Comparison of ENCODE assay signal across 12 cellular contexts in genomic region chr2:18311413-18311812, GRCh38.
DNase-seq lines count a peak whose midpoint lies in the region; ATAC-seq and TF ChIP-seq lines count a peak whose summit lies in the region.
"Had no signal": no experiment of that assay in that cellular context is flagged by ENCODE, and none has a peak within 500 bp of the region (broad histone marks: within the 10 kb centered on the region; RNA-seq: fewer than 3 reads in every experiment).

No MANE protein-coding gene starts in this region.

- DNase-seq in AG04450 (ENCODE audit: low read depth, low spot score) (peak; percentile 21), MG63 (peak; percentile 46), SHP77 (lab: John Stamatoyannopoulos, UW) (peak; percentile 72 to 85), left lung (no peak), esophagus muscularis mucosa (ENCODE audit: extremely low spot score) (no peak), NCI-H1436 treated with DMSO at 0.1 percent for 48 hours (lab: John Stamatoyannopoulos, UW) (no peak), NCI-H446 (lab: John Stamatoyannopoulos, UW) (no peak)
- DNase-seq: heart left ventricle had no signal

- no peaks in the 10 kb centered on the region for H3K36me3 ChIP-seq in MG63
- no peaks in the 10 kb centered on the region for H3K36me3 ChIP-seq in left lung
- H3K36me3 ChIP-seq in esophagus muscularis mucosa = no peaks in the 10 kb centered on the region
- H3K36me3 ChIP-seq: BLaER1, heart left ventricle, neutrophil had no signal

- H3K9me3 ChIP-seq in AG04450 (ENCODE audit: control insufficient read depth, insufficient read depth, low read length) = no peaks in the 10 kb centered on the region
- no peaks in the 10 kb centered on the region for H3K9me3 ChIP-seq in MG63
- no peaks in the 10 kb centered on the region for H3K9me3 ChIP-seq in left lung
- H3K9me3 ChIP-seq in esophagus muscularis mucosa = no peaks in the 10 kb centered on the region
- H3K9me3 ChIP-seq: BLaER1, neutrophil had no signal

- POLR2A ChIA-PET in AG04450 (lab: Yijun Ruan, JAX) = interaction anchor here (0.6 kb wide), 1 partner anchor 28 kb away, joined by 3 read pairs; no protein-coding TSS in a partner anchor

- H3K27me3 ChIP-seq in AG04450 (ENCODE audit: control insufficient read depth, insufficient read depth, low read length) (no peaks in the 10 kb centered on the region), MG63 (no peaks in the 10 kb centered on the region), left lung (no peaks in the 10 kb centered on the region), esophagus muscularis mucosa (no peaks in the 10 kb centered on the region)
- H3K27me3 ChIP-seq: BLaER1, heart left ventricle, neutrophil had no signal

- CTCF ChIA-PET in AG04450 (lab: Charles Lee) = interaction anchor here (0.7 to 1.6 kb wide), 2 partner anchors 66 to 133 kb away, joined by 3 to 4 read pairs; no protein-coding TSS in a partner anchor

- ATAC-seq in left lung (peak; percentile 88), HG03159 (IDR thresholded peaks at IDR 0.05; ENCODE audit: unreplicated experiment) (no peak)
- ATAC-seq: GM12878 had no signal

- intact Hi-C loops in left lung (cut with DNase I) (no loop called here), esophagus muscularis mucosa (cut with DNase I) (no loop called here)

- TF ChIP-seq EP300 in esophagus muscularis mucosa (IDR thresholded peaks at IDR 0.05) = no peak

- H3K4me3 ChIP-seq in AG04450 (ENCODE audit: low read depth, low read length) (no peak overlapping the region), MG63 (no peak overlapping the region), left lung (no peak overlapping the region), esophagus muscularis mucosa (no peak overlapping the region)
- H3K4me3 ChIP-seq: BLaER1, GM12878 had no signal

- TF ChIP-seq POLR2A in esophagus muscularis mucosa (IDR thresholded peaks at IDR 0.05; ENCODE audit: low read depth) = no peak

- H3K27ac ChIP-seq in AG04450 (ENCODE audit: low read depth, low read length) = no peak overlapping the region
- peak overlapping the region in 1 of 2 donors; percentile 53 for H3K27ac ChIP-seq in left lung
- H3K27ac ChIP-seq in esophagus muscularis mucosa (replicated peaks in 1 of 4) = no peak overlapping the region
- H3K27ac ChIP-seq: BLaER1, neutrophil had no signal

- H3K4me1 ChIP-seq in left lung (no peaks in the 10 kb centered on the region), esophagus muscularis mucosa (no peaks in the 10 kb centered on the region)
- H3K4me1 ChIP-seq: BLaER1 had no signal

- WGBS in esophagus muscularis mucosa = 61% methylated on average over 3 of the region's 3 CpGs

- TF ChIP-seq CTCF in AG04450 (IDR thresholded peaks at IDR 0.05; ENCODE audit: low read depth, low read length) = no peak
- no peak for TF ChIP-seq CTCF in left lung (IDR thresholded peaks at IDR 0.05)
- TF ChIP-seq CTCF in esophagus muscularis mucosa (IDR thresholded peaks at IDR 0.05) = no peak

Comparison
In these comparisons a context has a peak if more than half of its experiments do, and no peak if none do; other contexts are left out.
1. DNase-seq: peak in AG04450 (single experiment), MG63 (single experiment) and SHP77 (2 of 2); none in left lung (0 of 2), esophagus muscularis mucosa (single experiment), NCI-H1436 treated with DMSO at 0.1 percent for 48 hours (single experiment) and NCI-H446 (0 of 2).